Comparison of ENCODE assay signal across 9 cellular contexts in genomic region chr10:50409965-50410811, GRCh38.
DNase-seq lines count a peak whose midpoint lies in the region; ATAC-seq, FAIRE-seq and TF ChIP-seq lines count a peak whose summit lies in the region.
"Had no signal": no experiment of that assay in that cellular context is flagged by ENCODE, and none has a peak within 500 bp of the region (broad histone marks: within the 10 kb centered on the region; RNA-seq: fewer than 3 reads in every experiment).

No MANE protein-coding gene starts in this region.

- ATAC-seq in PC-3: peak; percentile 63
- peak; percentile 24 for ATAC-seq in naive thymus-derived CD4-positive, alpha-beta T cell
- ATAC-seq: right cardiac atrium had no signal

- peak; percentile 8 for FAIRE-seq in GM19239 (lab: Jason Lieb, UNC)

- no peaks in the 10 kb centered on the region for H3K9me2 ChIP-seq in PC-3 (replicated peaks; ENCODE audit: low read length)

- H3K36me3 Mint-ChIP-seq in chondrocyte (ENCODE audit: low read depth) (no peaks in the 10 kb centered on the region), mesothelial cell of epicardium (no peaks in the 10 kb centered on the region)
- H3K36me3 Mint-ChIP-seq in naive thymus-derived CD4-positive, alpha-beta T cell: peaks cover 4 to 47% (median 34%) of the 10 kb centered on the region in 5 donors

- 0 out of 2 replicates have a peak, but pooled peaks cover 4% of the 10 kb centered on the region for H3K9me3 ChIP-seq in PC-3 (ENCODE audit: low read length)
- H3K9me3 ChIP-seq in naive thymus-derived CD4-positive, alpha-beta T cell (ENCODE audit: control insufficient read depth in 2 of 3, low read length in 3 of 3): peaks cover 0 to 7% (median 0%) of the 10 kb centered on the region in 3 experiments
- H3K9me3 ChIP-seq: suprapubic skin had no signal

- BruUV-seq in PC-3 (replicated peaks; lab: Mats Ljungman, UMichigan): no TSS peak

- no peaks in the 10 kb centered on the region for H3K79me2 ChIP-seq in PC-3 (ENCODE audit: low read length)

- H3K4me2 ChIP-seq in PC-3 (ENCODE audit: low read length): peak overlapping the region; percentile 13

- no peaks in the 10 kb centered on the region for H3K27me3 Mint-ChIP-seq in chondrocyte (ENCODE audit: low read depth)
- no peaks in the 10 kb centered on the region for H3K27me3 Mint-ChIP-seq in naive thymus-derived CD4-positive, alpha-beta T cell
- H3K27me3 Mint-ChIP-seq in mesothelial cell of epicardium (ENCODE audit: low read depth): no peaks in the 10 kb centered on the region

- intact Hi-C loops in PC-3 (cut with micrococcal nuclease): loop anchor here (2.0 kb wide), 2 partner anchors 13 to 61 kb away; no protein-coding TSS in a partner anchor
- intact Hi-C loops in naive thymus-derived CD4-positive, alpha-beta T cell (cut with micrococcal nuclease): no loop called here
- intact Hi-C loops in dorsolateral prefrontal cortex (cut with DNase I): loop anchor here in 1 of 2 donors (10.0 kb wide), 3 partner anchors 45 to 145 kb away; no protein-coding TSS in a partner anchor

- H2AFZ ChIP-seq in PC-3 (ENCODE audit: low read length): no peak overlapping the region

- H3K36me3 ChIP-seq in PC-3 (ENCODE audit: low read depth, low read length): no peaks in the 10 kb centered on the region; the same call in 1 of the 2 replicates
- H3K36me3 ChIP-seq in naive thymus-derived CD4-positive, alpha-beta T cell (ENCODE audit: control insufficient read depth in 2 of 3, insufficient read depth in 3 of 3, low read length in 3 of 3): peaks cover 0 to 3% (median 0%) of the 10 kb centered on the region in 3 experiments
- H3K36me3 ChIP-seq: suprapubic skin had no signal

- TF ChIP-seq CTCF in PC-3 (conservative IDR thresholded peaks at IDR 0.05; ENCODE audit: low read depth, low read length) (no peak), chondrocyte (IDR thresholded peaks at IDR 0.05) (no peak), mesothelial cell of epicardium (IDR thresholded peaks at IDR 0.05; ENCODE audit: unreplicated experiment) (no peak), dorsolateral prefrontal cortex (IDR thresholded peaks at IDR 0.05 in 54 of 56, conservative IDR thresholded peaks at IDR 0.05 in 2 of 56; ENCODE audit: low read depth in 1 of 56, partially characterized antibody in 56 of 56) (no peak)

- CTCF ChIA-PET in PC-3 (lab: Charles Lee): no interaction called here
- CTCF ChIA-PET in naive thymus-derived CD4-positive, alpha-beta T cell (lab: Charles Lee): no interaction called here

- H3K27ac Mint-ChIP-seq in chondrocyte (ENCODE audit: unreplicated experiment) (peak overlapping the region; percentile 18), mesothelial cell of epicardium (no peak overlapping the region)
- no peak overlapping the region for H3K27ac Mint-ChIP-seq in naive thymus-derived CD4-positive, alpha-beta T cell

- peaks cover 47% of the 10 kb centered on the region for H3K4me1 ChIP-seq in PC-3 (ENCODE audit: insufficient read depth, low read length)
- no peaks in the 10 kb centered on the region for H3K4me1 ChIP-seq in naive thymus-derived CD4-positive, alpha-beta T cell (ENCODE audit: control insufficient read depth in 2 of 2, insufficient read depth in 2 of 2, low read length in 2 of 2)

- DNase-seq in GM19239 (ENCODE audit: insufficient read length, low spot score) (no peak), PC-3 (peak; percentile 73), chondrocyte (ENCODE audit: low spot score) (no peak), H4 (ENCODE audit: low spot score) (no peak), mesothelial cell of epicardium (ENCODE audit: low spot score in 2 of 2, unreplicated experiment in 2 of 2) (no peak), dorsolateral prefrontal cortex (no peak)
- DNase-seq in naive thymus-derived CD4-positive, alpha-beta T cell: no peak
- DNase-seq: right cardiac atrium had no signal

- H3K4me3 Mint-ChIP-seq in chondrocyte (ENCODE audit: unreplicated experiment) (no peak overlapping the region), mesothelial cell of epicardium (no peak overlapping the region)
- H3K4me3 Mint-ChIP-seq in naive thymus-derived CD4-positive, alpha-beta T cell: no peak overlapping the region

- H3K27ac ChIP-seq in PC-3 (ENCODE audit: low read length): peak overlapping the region; percentile 37
- no peak overlapping the region for H3K27ac ChIP-seq in naive thymus-derived CD4-positive, alpha-beta T cell (ENCODE audit: low read depth, low read length)
- H3K27ac ChIP-seq in dorsolateral prefrontal cortex: peak overlapping the region in 10 of 59 donors; percentile 3 to 56 (median 18)
- H3K27ac ChIP-seq: suprapubic skin had no signal

- H4K20me1 ChIP-seq in PC-3 (ENCODE audit: low read length): no peaks in the 10 kb centered on the region

- H3K4me3 ChIP-seq in PC-3 (ENCODE audit: low read length): no peak overlapping the region
- H3K4me3 ChIP-seq in naive thymus-derived CD4-positive, alpha-beta T cell (ENCODE audit: low read length): no peak overlapping the region
- H3K4me3 ChIP-seq in dorsolateral prefrontal cortex: no peak overlapping the region
- H3K4me3 ChIP-seq: suprapubic skin had no signal

- no peaks in the 10 kb centered on the region for H3K27me3 ChIP-seq in PC-3 (ENCODE audit: low read length)
- H3K27me3 ChIP-seq in naive thymus-derived CD4-positive, alpha-beta T cell (ENCODE audit: control insufficient read depth in 2 of 2, insufficient read depth in 2 of 2, low read length in 2 of 2): no peaks in the 10 kb centered on the region
- H3K27me3 ChIP-seq in dorsolateral prefrontal cortex: no peaks in the 10 kb centered on the region
- H3K27me3 ChIP-seq: suprapubic skin had no signal

- H3F3A ChIP-seq in PC-3 (ENCODE audit: low read length, unreplicated experiment): peaks cover 8% of the 10 kb centered on the region

- POLR2A ChIA-PET in PC-3 (lab: Charles Lee; ENCODE audit: unreplicated experiment): no interaction called here
- POLR2A ChIA-PET in naive thymus-derived CD4-positive, alpha-beta T cell (lab: Charles Lee): no interaction called here

- H3K9ac ChIP-seq in PC-3 (ENCODE audit: low read length): no peak overlapping the region

- peaks cover 32% of the 10 kb centered on the region for H3K4me1 Mint-ChIP-seq in chondrocyte (ENCODE audit: low read depth)
- peaks cover 6 to 32% (median 13%) of the 10 kb centered on the region in 7 donors for H3K4me1 Mint-ChIP-seq in naive thymus-derived CD4-positive, alpha-beta T cell
- H3K4me1 Mint-ChIP-seq in mesothelial cell of epicardium: no peaks in the 10 kb centered on the region

- H3K9me3 Mint-ChIP-seq in chondrocyte (ENCODE audit: low read depth): no peaks in the 10 kb centered on the region
- peaks cover 0 to 17% (median 4%) of the 10 kb centered on the region in 11 donors for H3K9me3 Mint-ChIP-seq in naive thymus-derived CD4-positive, alpha-beta T cell
- no peaks in the 10 kb centered on the region for H3K9me3 Mint-ChIP-seq in mesothelial cell of epicardium
